Comparison of ENCODE assay signal across 2 cellular contexts in genomic region chr11:8720376-8720775, GRCh38.
TF ChIP-seq lines count a peak whose summit lies in the region.

No MANE protein-coding gene starts in this region.

TF ChIP-seq in HepG2, 621 proteins besides CTCF, POLR2A, EP300 and RAD21:
- TF ChIP-seq ZNF747 (CRISPR knock-in tag; IDR thresholded peaks at IDR 0.05; ENCODE audit: borderline replicate concordance), result no peak
- TF ChIP-seq ZNF792 (CRISPR knock-in tag; IDR thresholded peaks at IDR 0.05), result 0 out of 2 replicates have a peak, but pooled peaks have one; percentile 24

TF ChIP-seq in WTC11, 78 proteins besides CTCF, POLR2A, EP300 and RAD21:
- TF ChIP-seq, protein P1, sequence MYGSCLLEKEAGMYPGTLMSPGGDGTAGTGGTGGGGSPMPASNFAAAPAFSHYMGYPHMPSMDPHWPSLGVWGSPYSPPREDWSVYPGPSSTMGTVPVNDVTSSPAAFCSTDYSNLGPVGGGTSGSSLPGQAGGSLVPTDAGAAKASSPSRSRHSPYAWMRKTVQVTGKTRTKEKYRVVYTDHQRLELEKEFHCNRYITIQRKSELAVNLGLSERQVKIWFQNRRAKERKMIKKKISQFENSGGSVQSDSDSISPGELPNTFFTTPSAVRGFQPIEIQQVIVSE (CRISPR knock-in tag; IDR thresholded peaks at IDR 0.05; ENCODE audit: borderline replicate concordance), result no peak
- TF ChIP-seq ZNF263 (CRISPR knock-in tag; IDR thresholded peaks at IDR 0.05; ENCODE audit: low read depth) (no peak), NR1H2 (CRISPR knock-in tag; IDR thresholded peaks at IDR 0.05) (no peak), CBFB (CRISPR knock-in tag; IDR thresholded peaks at IDR 0.05; ENCODE audit: low read depth) (no peak), IRF2 (CRISPR knock-in tag; IDR thresholded peaks at IDR 0.05; ENCODE audit: borderline replicate concordance, low read depth) (no peak), GTF2I (CRISPR knock-in tag; conservative IDR thresholded peaks at IDR 0.05) (no peak)
- TF ChIP-seq, protein P2, sequence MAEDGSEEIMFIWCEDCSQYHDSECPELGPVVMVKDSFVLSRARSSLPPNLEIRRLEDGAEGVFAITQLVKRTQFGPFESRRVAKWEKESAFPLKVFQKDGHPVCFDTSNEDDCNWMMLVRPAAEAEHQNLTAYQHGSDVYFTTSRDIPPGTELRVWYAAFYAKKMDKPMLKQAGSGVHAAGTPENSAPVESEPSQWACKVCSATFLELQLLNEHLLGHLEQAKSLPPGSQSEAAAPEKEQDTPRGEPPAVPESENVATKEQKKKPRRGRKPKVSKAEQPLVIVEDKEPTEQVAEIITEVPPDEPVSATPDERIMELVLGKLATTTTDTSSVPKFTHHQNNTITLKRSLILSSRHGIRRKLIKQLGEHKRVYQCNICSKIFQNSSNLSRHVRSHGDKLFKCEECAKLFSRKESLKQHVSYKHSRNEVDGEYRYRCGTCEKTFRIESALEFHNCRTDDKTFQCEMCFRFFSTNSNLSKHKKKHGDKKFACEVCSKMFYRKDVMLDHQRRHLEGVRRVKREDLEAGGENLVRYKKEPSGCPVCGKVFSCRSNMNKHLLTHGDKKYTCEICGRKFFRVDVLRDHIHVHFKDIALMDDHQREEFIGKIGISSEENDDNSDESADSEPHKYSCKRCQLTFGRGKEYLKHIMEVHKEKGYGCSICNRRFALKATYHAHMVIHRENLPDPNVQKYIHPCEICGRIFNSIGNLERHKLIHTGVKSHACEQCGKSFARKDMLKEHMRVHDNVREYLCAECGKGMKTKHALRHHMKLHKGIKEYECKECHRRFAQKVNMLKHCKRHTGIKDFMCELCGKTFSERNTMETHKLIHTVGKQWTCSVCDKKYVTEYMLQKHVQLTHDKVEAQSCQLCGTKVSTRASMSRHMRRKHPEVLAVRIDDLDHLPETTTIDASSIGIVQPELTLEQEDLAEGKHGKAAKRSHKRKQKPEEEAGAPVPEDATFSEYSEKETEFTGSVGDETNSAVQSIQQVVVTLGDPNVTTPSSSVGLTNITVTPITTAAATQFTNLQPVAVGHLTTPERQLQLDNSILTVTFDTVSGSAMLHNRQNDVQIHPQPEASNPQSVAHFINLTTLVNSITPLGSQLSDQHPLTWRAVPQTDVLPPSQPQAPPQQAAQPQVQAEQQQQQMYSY (CRISPR knock-in tag; IDR thresholded peaks at IDR 0.05), result no peak
